In genomic region chr4:159444668-159445067, GRCh38 we compare ENCODE assay signal across 16 cellular contexts.
DNase-seq lines count a peak whose midpoint lies in the region; ATAC-seq and TF ChIP-seq lines count a peak whose summit lies in the region.
"Had no signal": no experiment of that assay in that cellular context is flagged by ENCODE, and none has a peak within 500 bp of the region (broad histone marks: within the 10 kb centered on the region; RNA-seq: fewer than 3 reads in every experiment).

No MANE protein-coding gene starts in this region.

- ATAC-seq in activated naive CD4-positive, alpha-beta T cell treated with anti-CD3 and anti-CD28 coated beads, Interleukin-2, amount 50 U/mL, for 72 hours = no peak
- ATAC-seq in GM19452 (IDR thresholded peaks at IDR 0.05; ENCODE audit: unreplicated experiment) = no peak
- ATAC-seq in left ventricle myocardium superior = no peak
- ATAC-seq: stimulated activated naive CD8-positive, alpha-beta T cell treated with anti-CD3 and anti-CD28 coated beads, Interleukin-15, amount 100 ng/mL, for 72 hours had no signal

- no peak for TF ChIP-seq EP300 in Ishikawa (IDR thresholded peaks at IDR 0.05; ENCODE audit: borderline replicate concordance)

- intact Hi-C loops in left ventricle myocardium superior (cut with micrococcal nuclease) = loop anchor here (10.0 kb wide), 2 partner anchors 150 to 710 kb away; no protein-coding TSS in a partner anchor

- TF ChIP-seq CTCF in brain microvascular endothelial cell (IDR thresholded peaks at IDR 0.05; ENCODE audit: low read depth, low read length, missing control alignments) = peak; percentile 48

- TF ChIP-seq RAD21 in Ishikawa (IDR thresholded peaks at IDR 0.05; ENCODE audit: low read depth) = peak; percentile 25; the same call in 1 of the 2 replicates

- H3K36me3 Mint-ChIP-seq in activated naive CD4-positive, alpha-beta T cell treated with anti-CD3 and anti-CD28 coated beads, Interleukin-2, amount 50 U/mL, for 72 hours = no peaks in the 10 kb centered on the region
- H3K36me3 Mint-ChIP-seq: CD4-positive, CD25-positive, alpha-beta regulatory T cell had no signal

- H3K4me3 ChIP-seq in brain microvascular endothelial cell (ENCODE audit: low read depth, low read length) = no peak overlapping the region
- H3K4me3 ChIP-seq: colonic mucosa had no signal

- H3K27ac Mint-ChIP-seq in activated naive CD4-positive, alpha-beta T cell treated with anti-CD3 and anti-CD28 coated beads, Interleukin-2, amount 50 U/mL, for 72 hours = no peak overlapping the region
- H3K27ac Mint-ChIP-seq: CD4-positive, CD25-positive, alpha-beta regulatory T cell; stimulated activated naive CD8-positive, alpha-beta T cell treated with anti-CD3 and anti-CD28 coated beads, Interleukin-15, amount 100 ng/mL, for 72 hours had no signal

- H3K27ac ChIP-seq in brain microvascular endothelial cell = no peak overlapping the region
- H3K27ac ChIP-seq: colonic mucosa had no signal

- DNase-seq in Daoy (ENCODE audit: low read depth) = peak; percentile 39
- peak; percentile 20 for DNase-seq in brain microvascular endothelial cell
- DNase-seq in left kidney (ENCODE audit: low read depth, low spot score) = peak; percentile 24
- DNase-seq in activated naive CD4-positive, alpha-beta T cell treated with anti-CD3 and anti-CD28 coated beads, Interleukin-2, amount 50 U/mL, for 72 hours (ENCODE audit: low spot score in 2 of 2) = no peak
- DNase-seq in SHP77 treated with DMSO at 0.1 percent for 48 hours (lab: John Stamatoyannopoulos, UW) = no peak
- DNase-seq in left ventricle myocardium superior = no peak
- DNase-seq: activated naive CD4-positive, alpha-beta T cell treated with anti-CD3 and anti-CD28 coated beads, Interleukin-2, amount 50 U/mL, for 16 hours; CD4-positive, CD25-positive, alpha-beta regulatory T cell; colonic mucosa; kidney; NCI-H187; NK-92 treated with Interleukin-12 subunit alpha and Interleukin-12 subunit beta, amount 100 ng/mL, for 24 hours; retina; stimulated activated naive CD8-positive, alpha-beta T cell treated with anti-CD3 and anti-CD28 coated beads, Interleukin-15, amount 100 ng/mL, for 72 hours had no signal

- H3K9me3 Mint-ChIP-seq in activated naive CD4-positive, alpha-beta T cell treated with anti-CD3 and anti-CD28 coated beads, Interleukin-2, amount 50 U/mL, for 72 hours = no peaks in the 10 kb centered on the region
- H3K9me3 Mint-ChIP-seq: stimulated activated naive CD8-positive, alpha-beta T cell treated with anti-CD3 and anti-CD28 coated beads, Interleukin-15, amount 100 ng/mL, for 72 hours had no signal

- H3K27me3 ChIP-seq in brain microvascular endothelial cell (replicated peaks) = no peaks in the 10 kb centered on the region
- H3K27me3 ChIP-seq: colonic mucosa had no signal

- no peaks in the 10 kb centered on the region for H3K36me3 ChIP-seq in brain microvascular endothelial cell (replicated peaks)
- H3K36me3 ChIP-seq: colonic mucosa had no signal

- in situ Hi-C loops in brain microvascular endothelial cell (cut with HindIII; ENCODE audit: low pct_ligation_motif_present, low sequenced_read_pairs) = no loop called here

TF ChIP-seq in Ishikawa, 13 proteins besides CTCF, POLR2A, EP300 and RAD21:
- TF ChIP-seq NFIC (IDR thresholded peaks at IDR 0.05) = no peak
- TF ChIP-seq YY1 (IDR thresholded peaks at IDR 0.05; ENCODE audit: low read depth) = no peak
- TF ChIP-seq CEBPB (IDR thresholded peaks at IDR 0.05) = no peak
- no peak for TF ChIP-seq FOXM1 (IDR thresholded peaks at IDR 0.05; ENCODE audit: borderline replicate concordance, low read depth)
- TF ChIP-seq CREB1 (IDR thresholded peaks at IDR 0.05; ENCODE audit: low read depth) = no peak
- TF ChIP-seq TEAD4 (IDR thresholded peaks at IDR 0.05) = no peak
- TF ChIP-seq REST (IDR thresholded peaks at IDR 0.05; ENCODE audit: low read depth) = no peak
- no peak for TF ChIP-seq EGR1 (IDR thresholded peaks at IDR 0.05)
- no peak for TF ChIP-seq TAF1 (IDR thresholded peaks at IDR 0.05; ENCODE audit: low read depth)
- TF ChIP-seq, protein P1, sequence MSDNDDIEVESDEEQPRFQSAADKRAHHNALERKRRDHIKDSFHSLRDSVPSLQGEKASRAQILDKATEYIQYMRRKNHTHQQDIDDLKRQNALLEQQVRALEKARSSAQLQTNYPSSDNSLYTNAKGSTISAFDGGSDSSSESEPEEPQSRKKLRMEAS (IDR thresholded peaks at IDR 0.05) = no peak
- no peak for TF ChIP-seq TCF12 (IDR thresholded peaks at IDR 0.05; ENCODE audit: low read depth)
- no peak for TF ChIP-seq USF1 (IDR thresholded peaks at IDR 0.05)
- no peak for TF ChIP-seq ZBTB7A (IDR thresholded peaks at IDR 0.05; ENCODE audit: low read depth)

Comparison
In these comparisons a context has a peak if more than half of its experiments do, and no peak if none do; other contexts are left out.
1. DNase-seq: peak in Daoy (single experiment), brain microvascular endothelial cell (single experiment) and left kidney (single experiment); none in activated naive CD4-positive, alpha-beta T cell treated with anti-CD3 and anti-CD28 coated beads, Interleukin-2, amount 50 U/mL, for 72 hours (0 of 2), SHP77 treated with DMSO at 0.1 percent for 48 hours (single experiment) and left ventricle myocardium superior (single experiment).